Comparison of ENCODE assay signal across 20 cellular contexts in the genomic region with DNA sequence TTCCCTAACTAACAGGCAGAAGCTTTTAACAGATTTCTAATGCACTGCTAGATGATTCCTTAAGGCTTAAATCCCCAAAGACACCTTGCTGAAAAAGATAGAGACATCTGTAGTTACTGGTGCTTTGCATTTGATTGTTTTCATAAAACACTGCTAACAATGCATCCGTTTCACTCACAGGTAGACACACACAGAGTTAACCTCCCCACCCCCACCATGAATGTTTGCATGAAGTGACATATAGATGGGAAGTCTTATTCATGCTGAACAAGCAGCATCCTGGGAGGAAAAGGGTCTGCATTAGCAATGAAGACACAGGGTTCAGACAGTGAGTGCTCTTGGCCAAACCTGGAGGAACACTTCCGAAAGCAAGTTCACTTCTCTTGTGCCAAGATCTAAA.
DNase-seq lines count a peak whose midpoint lies in the region; ATAC-seq and TF ChIP-seq lines count a peak whose summit lies in the region.
"Had no signal": no experiment of that assay in that cellular context is flagged by ENCODE, and none has a peak within 500 bp of the region (broad histone marks: within the 10 kb centered on the region; RNA-seq: fewer than 3 reads in every experiment).

No MANE protein-coding gene starts in this region.

- H3K27ac ChIP-seq in OCI-LY1 (ENCODE audit: low read depth, low read length, poor library complexity, severe bottlenecking): peak overlapping the region; percentile 38
- no peak overlapping the region for H3K27ac ChIP-seq in mesendoderm (ENCODE audit: low read depth, low read length)
- H3K27ac ChIP-seq in breast epithelium: no peak overlapping the region
- H3K27ac ChIP-seq: 22Rv1; BLaER1 treated with 17β-estradiol and CSF1 and Interleukin-3, amounts not matched to agents 10 nM and 100 nM; GM23248 had no signal

- H2BK120ac ChIP-seq in mesendoderm (ENCODE audit: low read depth, low read length): no peak overlapping the region

- H3K4me2 ChIP-seq in OCI-LY1 (ENCODE audit: low read length): no peak overlapping the region; the same call in 1 of the 2 replicates
- no peak overlapping the region for H3K4me2 ChIP-seq in mesendoderm (ENCODE audit: low read length)
- H3K4me2 ChIP-seq: BLaER1 treated with 17β-estradiol and CSF1 and Interleukin-3, amounts not matched to agents 10 nM and 100 nM had no signal

- H2BK15ac ChIP-seq in mesendoderm (replicated peaks; ENCODE audit: low read depth): no peak overlapping the region

- no peak overlapping the region for H4K5ac ChIP-seq in mesendoderm (ENCODE audit: low read length)

- H3K23ac ChIP-seq in mesendoderm (ENCODE audit: low read length): no peak overlapping the region

- H2AFZ ChIP-seq in OCI-LY1 (ENCODE audit: low read length): no peak overlapping the region
- H2AFZ ChIP-seq: GM23248 had no signal

- peak in 2 of 3 experiments; percentile 5 to 41 for DNase-seq in NCI-H1417 (lab: John Stamatoyannopoulos, UW)
- no peak for DNase-seq in NCI-H1417 treated with DMSO at 0.1 percent for 48 hours (lab: John Stamatoyannopoulos, UW)
- DNase-seq in NCI-H526 (lab: John Stamatoyannopoulos, UW): peak; percentile 90 to 92
- peak; percentile 3 for DNase-seq in mesendoderm
- no peak for DNase-seq in breast epithelium (ENCODE audit: low spot score in 2 of 2)
- DNase-seq in T-helper 2 cell: no peak
- DNase-seq: AML-193; BE2C; CD4-positive, alpha-beta T cell; CD8-positive, alpha-beta memory T cell; DMS 273 treated with DMSO at 0.1 percent for 48 hours; DMS79; GF-D8; GM23248; H9 had no signal

- H3K4me3 ChIP-seq in OCI-LY1 (ENCODE audit: low read depth, low read length, poor library complexity, severe bottlenecking) (no peak overlapping the region), mesendoderm (ENCODE audit: low read length) (no peak overlapping the region), breast epithelium (no peak overlapping the region)
- H3K4me3 ChIP-seq: BLaER1 treated with 17β-estradiol and CSF1 and Interleukin-3, amounts not matched to agents 10 nM and 100 nM; GM23248 had no signal

- no peaks in the 10 kb centered on the region for H3K27me3 ChIP-seq in OCI-LY1 (ENCODE audit: insufficient read depth, low read length)
- H3K27me3 ChIP-seq in mesendoderm (ENCODE audit: insufficient read depth, low read length, poor library complexity): no peaks in the 10 kb centered on the region
- H3K27me3 ChIP-seq in breast epithelium: no peaks in the 10 kb centered on the region
- H3K27me3 ChIP-seq: BE2C; BLaER1 treated with 17β-estradiol and CSF1 and Interleukin-3, amounts not matched to agents 10 nM and 100 nM had no signal

- no peaks in the 10 kb centered on the region for H3F3A ChIP-seq in OCI-LY1 (ENCODE audit: insufficient read depth, low read length)

- H2BK5ac ChIP-seq in mesendoderm (ENCODE audit: low read length): no peak overlapping the region

- H3K9me2 ChIP-seq in OCI-LY1 (ENCODE audit: low read depth, low read length): no peaks in the 10 kb centered on the region

- no peak overlapping the region for H3K4ac ChIP-seq in mesendoderm (ENCODE audit: low read depth, low read length)

- H3K9ac ChIP-seq in OCI-LY1 (ENCODE audit: low read length) (no peak overlapping the region; the same call in 1 of the 2 replicates), mesendoderm (ENCODE audit: low read length) (no peak overlapping the region)
- H3K9ac ChIP-seq: BLaER1 treated with 17β-estradiol and CSF1 and Interleukin-3, amounts not matched to agents 10 nM and 100 nM; GM23248 had no signal

- H3K36me3 ChIP-seq in OCI-LY1 (ENCODE audit: insufficient read depth, low read length): no peaks in the 10 kb centered on the region
- no peaks in the 10 kb centered on the region for H3K36me3 ChIP-seq in mesendoderm (ENCODE audit: control insufficient read depth, insufficient read depth, low read length)
- H3K36me3 ChIP-seq in breast epithelium: no peaks in the 10 kb centered on the region
- H3K36me3 ChIP-seq: BLaER1 treated with 17β-estradiol and CSF1 and Interleukin-3, amounts not matched to agents 10 nM and 100 nM had no signal

- no peak overlapping the region for H3K18ac ChIP-seq in mesendoderm (ENCODE audit: low read length)

- H3K79me2 ChIP-seq in OCI-LY1 (ENCODE audit: insufficient read depth, low read length): no peaks in the 10 kb centered on the region
- H3K79me2 ChIP-seq in mesendoderm (ENCODE audit: control insufficient read depth, insufficient read depth, low read length): no peaks in the 10 kb centered on the region

- no peaks in the 10 kb centered on the region for H4K20me1 ChIP-seq in OCI-LY1 (ENCODE audit: insufficient read depth, low read length)
- H4K20me1 ChIP-seq: BLaER1 treated with 17β-estradiol and CSF1 and Interleukin-3, amounts not matched to agents 10 nM and 100 nM had no signal

- ATAC-seq in HG02852 (IDR thresholded peaks at IDR 0.05; ENCODE audit: unreplicated experiment): no peak
- ATAC-seq: HCT116 had no signal

- H2AK5ac ChIP-seq in mesendoderm (ENCODE audit: low read length): no peak overlapping the region

- TF ChIP-seq CTCF in OCI-LY1 (IDR thresholded peaks at IDR 0.05; ENCODE audit: low read length) (no peak), breast epithelium (IDR thresholded peaks at IDR 0.05) (no peak)

- H3K4me1 ChIP-seq in OCI-LY1 (ENCODE audit: insufficient read depth, low read length, severe bottlenecking) (peaks cover 59% of the 10 kb centered on the region), mesendoderm (ENCODE audit: control insufficient read depth, low read depth, low read length) (no peaks in the 10 kb centered on the region), breast epithelium (no peaks in the 10 kb centered on the region)

- no peak overlapping the region for H3K56ac ChIP-seq in mesendoderm (ENCODE audit: low read length)

- WGBS in mesendoderm (ENCODE audit: extremely low coverage, insufficient coverage, low lambda C conversion rate): no CpG with 5 or more reads among the region's 2 CpGs

- H3K9me3 ChIP-seq in OCI-LY1 (ENCODE audit: low read length) (no peaks in the 10 kb centered on the region), breast epithelium (no peaks in the 10 kb centered on the region)
- H3K9me3 ChIP-seq: BE2C; BLaER1 treated with 17β-estradiol and CSF1 and Interleukin-3, amounts not matched to agents 10 nM and 100 nM had no signal

- intact Hi-C loops in breast epithelium (cut with DNase I; ENCODE audit: low total_unique reads): no loop called here

- TF ChIP-seq POLR2A in breast epithelium (IDR thresholded peaks at IDR 0.05): no peak

- no peak overlapping the region for H4K8ac ChIP-seq in mesendoderm (ENCODE audit: low read depth, low read length)

- H3K79me1 ChIP-seq in mesendoderm (ENCODE audit: low read length): no peaks in the 10 kb centered on the region

Comparison
In these comparisons a context has a peak if more than half of its experiments do, and no peak if none do; other contexts are left out.
1. DNase-seq: peak in NCI-H1417 (2 of 3), NCI-H526 (2 of 2) and mesendoderm (single experiment); none in NCI-H1417 treated with DMSO at 0.1 percent for 48 hours (single experiment), breast epithelium (0 of 2) and T-helper 2 cell (0 of 5).